Comparison of ENCODE assay signal across 1 cellular context in the genomic region with DNA sequence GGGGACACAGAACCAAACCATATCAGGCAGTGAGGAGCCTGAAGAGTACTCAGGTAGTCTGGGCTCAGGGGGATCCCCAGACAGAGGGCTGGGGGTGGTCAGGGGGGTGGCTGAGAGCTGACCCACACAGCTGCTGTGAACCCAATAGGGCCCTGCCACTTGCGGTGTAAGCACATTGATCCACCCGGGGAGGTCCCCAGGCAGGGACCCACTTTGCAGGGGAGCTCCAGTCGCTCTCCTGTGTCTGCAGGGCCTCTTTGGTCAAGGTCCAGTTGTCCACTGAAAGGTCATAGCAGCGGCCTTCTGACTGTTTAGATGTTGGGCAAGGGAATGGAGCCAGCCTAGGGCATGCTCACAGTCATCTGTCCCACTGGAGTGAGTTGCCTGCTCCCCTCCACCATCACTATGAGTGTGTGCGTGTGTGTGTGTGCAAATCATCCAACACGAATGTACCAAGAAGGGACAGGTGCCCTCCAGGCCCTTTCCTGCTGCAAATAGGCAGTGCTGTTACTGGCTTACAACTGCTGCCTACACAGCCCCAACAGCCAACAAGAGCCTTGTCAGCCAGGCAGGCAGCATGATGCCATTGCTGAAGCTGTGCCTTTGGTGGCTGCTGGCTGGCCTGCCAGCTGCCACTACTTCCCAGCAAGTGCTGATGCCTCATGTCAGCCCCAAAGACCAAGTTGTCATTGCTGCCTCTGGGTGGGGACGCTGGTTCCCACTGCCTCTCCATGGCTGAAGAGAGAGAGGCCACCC.
TF ChIP-seq lines count a peak whose summit lies in the region.

No MANE protein-coding gene starts in this region.

TF ChIP-seq in HepG2, 621 proteins besides CTCF, POLR2A, EP300 and RAD21 (continued from another document and continues in another):
- TF ChIP-seq, protein P1, sequence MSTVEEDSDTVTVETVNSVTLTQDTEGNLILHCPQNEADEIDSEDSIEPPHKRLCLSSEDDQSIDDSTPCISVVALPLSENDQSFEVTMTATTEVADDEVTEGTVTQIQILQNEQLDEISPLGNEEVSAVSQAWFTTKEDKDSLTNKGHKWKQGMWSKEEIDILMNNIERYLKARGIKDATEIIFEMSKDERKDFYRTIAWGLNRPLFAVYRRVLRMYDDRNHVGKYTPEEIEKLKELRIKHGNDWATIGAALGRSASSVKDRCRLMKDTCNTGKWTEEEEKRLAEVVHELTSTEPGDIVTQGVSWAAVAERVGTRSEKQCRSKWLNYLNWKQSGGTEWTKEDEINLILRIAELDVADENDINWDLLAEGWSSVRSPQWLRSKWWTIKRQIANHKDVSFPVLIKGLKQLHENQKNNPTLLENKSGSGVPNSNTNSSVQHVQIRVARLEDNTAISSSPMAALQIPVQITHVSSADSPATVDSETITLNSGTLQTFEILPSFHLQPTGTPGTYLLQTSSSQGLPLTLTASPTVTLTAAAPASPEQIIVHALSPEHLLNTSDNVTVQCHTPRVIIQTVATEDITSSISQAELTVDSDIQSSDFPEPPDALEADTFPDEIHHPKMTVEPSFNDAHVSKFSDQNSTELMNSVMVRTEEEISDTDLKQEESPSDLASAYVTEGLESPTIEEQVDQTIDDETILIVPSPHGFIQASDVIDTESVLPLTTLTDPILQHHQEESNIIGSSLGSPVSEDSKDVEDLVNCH (CRISPR knock-in tag; IDR thresholded peaks at IDR 0.05): no peak
- TF ChIP-seq KLF9 (CRISPR knock-in tag; IDR thresholded peaks at IDR 0.05; ENCODE audit: low read depth) (no peak), SP5 (CRISPR knock-in tag; IDR thresholded peaks at IDR 0.05; ENCODE audit: borderline replicate concordance, low read depth) (no peak), RCOR2 (CRISPR knock-in tag; IDR thresholded peaks at IDR 0.05) (no peak), ZNF709 (CRISPR knock-in tag; IDR thresholded peaks at IDR 0.05) (no peak), ARNT (IDR thresholded peaks at IDR 0.05) (no peak), TBX2 (CRISPR knock-in tag; IDR thresholded peaks at IDR 0.05; ENCODE audit: borderline replicate concordance) (no peak), DPF2 (CRISPR knock-in tag; IDR thresholded peaks at IDR 0.05; ENCODE audit: borderline replicate concordance, low read depth) (no peak), TSC22D2 (CRISPR knock-in tag; IDR thresholded peaks at IDR 0.05; ENCODE audit: borderline replicate concordance) (no peak), NAIF1 (CRISPR knock-in tag; IDR thresholded peaks at IDR 0.05; ENCODE audit: borderline replicate concordance) (no peak), ZNF644 (CRISPR knock-in tag; IDR thresholded peaks at IDR 0.05; ENCODE audit: low read depth) (peak; percentile 53; the same call in 1 of the 2 replicates), MAFF (IDR thresholded peaks at IDR 0.05; ENCODE audit: low read depth, low read length) (no peak), MED8 (CRISPR knock-in tag; IDR thresholded peaks at IDR 0.05; ENCODE audit: insufficient replicate concordance) (no peak), BORCS8-MEF2B (CRISPR knock-in tag; IDR thresholded peaks at IDR 0.05) (no peak), ZMYM2 (CRISPR knock-in tag; IDR thresholded peaks at IDR 0.05) (no peak), KLF6 (CRISPR knock-in tag; IDR thresholded peaks at IDR 0.05) (no peak), RBM22 (optimal IDR thresholded peaks at IDR 0.05; ENCODE audit: low read length) (no peak), ZNF317 (CRISPR knock-in tag; IDR thresholded peaks at IDR 0.05) (peak; percentile 95), GLI4 (CRISPR knock-in tag; IDR thresholded peaks at IDR 0.05; ENCODE audit: borderline replicate concordance) (no peak), ZNF446 (CRISPR knock-in tag; IDR thresholded peaks at IDR 0.05) (no peak), ZNF737 (CRISPR knock-in tag; IDR thresholded peaks at IDR 0.05; ENCODE audit: borderline replicate concordance) (no peak), MIER3 (CRISPR knock-in tag; IDR thresholded peaks at IDR 0.05; ENCODE audit: borderline replicate concordance) (no peak)
- TF ChIP-seq, protein P2, sequence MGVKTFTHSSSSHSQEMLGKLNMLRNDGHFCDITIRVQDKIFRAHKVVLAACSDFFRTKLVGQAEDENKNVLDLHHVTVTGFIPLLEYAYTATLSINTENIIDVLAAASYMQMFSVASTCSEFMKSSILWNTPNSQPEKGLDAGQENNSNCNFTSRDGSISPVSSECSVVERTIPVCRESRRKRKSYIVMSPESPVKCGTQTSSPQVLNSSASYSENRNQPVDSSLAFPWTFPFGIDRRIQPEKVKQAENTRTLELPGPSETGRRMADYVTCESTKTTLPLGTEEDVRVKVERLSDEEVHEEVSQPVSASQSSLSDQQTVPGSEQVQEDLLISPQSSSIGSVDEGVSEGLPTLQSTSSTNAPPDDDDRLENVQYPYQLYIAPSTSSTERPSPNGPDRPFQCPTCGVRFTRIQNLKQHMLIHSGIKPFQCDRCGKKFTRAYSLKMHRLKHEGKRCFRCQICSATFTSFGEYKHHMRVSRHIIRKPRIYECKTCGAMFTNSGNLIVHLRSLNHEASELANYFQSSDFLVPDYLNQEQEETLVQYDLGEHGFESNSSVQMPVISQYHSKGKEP (CRISPR knock-in tag; IDR thresholded peaks at IDR 0.05): no peak
- TF ChIP-seq, protein P3, sequence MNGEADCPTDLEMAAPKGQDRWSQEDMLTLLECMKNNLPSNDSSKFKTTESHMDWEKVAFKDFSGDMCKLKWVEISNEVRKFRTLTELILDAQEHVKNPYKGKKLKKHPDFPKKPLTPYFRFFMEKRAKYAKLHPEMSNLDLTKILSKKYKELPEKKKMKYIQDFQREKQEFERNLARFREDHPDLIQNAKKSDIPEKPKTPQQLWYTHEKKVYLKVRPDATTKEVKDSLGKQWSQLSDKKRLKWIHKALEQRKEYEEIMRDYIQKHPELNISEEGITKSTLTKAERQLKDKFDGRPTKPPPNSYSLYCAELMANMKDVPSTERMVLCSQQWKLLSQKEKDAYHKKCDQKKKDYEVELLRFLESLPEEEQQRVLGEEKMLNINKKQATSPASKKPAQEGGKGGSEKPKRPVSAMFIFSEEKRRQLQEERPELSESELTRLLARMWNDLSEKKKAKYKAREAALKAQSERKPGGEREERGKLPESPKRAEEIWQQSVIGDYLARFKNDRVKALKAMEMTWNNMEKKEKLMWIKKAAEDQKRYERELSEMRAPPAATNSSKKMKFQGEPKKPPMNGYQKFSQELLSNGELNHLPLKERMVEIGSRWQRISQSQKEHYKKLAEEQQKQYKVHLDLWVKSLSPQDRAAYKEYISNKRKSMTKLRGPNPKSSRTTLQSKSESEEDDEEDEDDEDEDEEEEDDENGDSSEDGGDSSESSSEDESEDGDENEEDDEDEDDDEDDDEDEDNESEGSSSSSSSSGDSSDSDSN (CRISPR knock-in tag; IDR thresholded peaks at IDR 0.05): 0 out of 2 replicates have a peak, but pooled peaks have one; percentile 34
- TF ChIP-seq, protein P4, sequence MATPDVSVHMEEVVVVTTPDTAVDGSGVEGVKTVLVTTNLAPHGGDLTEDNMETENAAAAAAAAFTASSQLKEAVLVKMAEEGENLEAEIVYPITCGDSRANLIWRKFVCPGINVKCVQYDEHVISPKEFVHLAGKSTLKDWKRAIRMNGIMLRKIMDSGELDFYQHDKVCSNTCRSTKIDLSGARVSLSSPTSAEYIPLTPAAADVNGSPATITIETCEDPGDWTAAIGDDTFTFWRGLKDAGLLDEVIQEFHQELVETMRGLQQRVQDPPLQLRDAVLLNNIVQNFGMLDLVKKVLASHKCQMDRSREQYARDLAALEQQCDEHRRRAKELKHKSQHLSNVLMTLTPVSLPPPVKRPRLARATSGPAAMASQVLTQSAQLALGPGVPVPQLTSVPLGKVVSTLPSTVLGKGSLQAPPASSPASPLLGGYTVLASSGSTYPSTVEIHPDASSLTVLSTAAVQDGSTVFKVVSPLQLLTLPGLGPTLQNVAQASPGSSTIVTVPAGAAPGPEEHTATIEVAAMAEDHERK (CRISPR knock-in tag; IDR thresholded peaks at IDR 0.05; ENCODE audit: low read depth): no peak
- TF ChIP-seq, protein P5, sequence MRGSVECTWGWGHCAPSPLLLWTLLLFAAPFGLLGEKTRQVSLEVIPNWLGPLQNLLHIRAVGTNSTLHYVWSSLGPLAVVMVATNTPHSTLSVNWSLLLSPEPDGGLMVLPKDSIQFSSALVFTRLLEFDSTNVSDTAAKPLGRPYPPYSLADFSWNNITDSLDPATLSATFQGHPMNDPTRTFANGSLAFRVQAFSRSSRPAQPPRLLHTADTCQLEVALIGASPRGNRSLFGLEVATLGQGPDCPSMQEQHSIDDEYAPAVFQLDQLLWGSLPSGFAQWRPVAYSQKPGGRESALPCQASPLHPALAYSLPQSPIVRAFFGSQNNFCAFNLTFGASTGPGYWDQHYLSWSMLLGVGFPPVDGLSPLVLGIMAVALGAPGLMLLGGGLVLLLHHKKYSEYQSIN (CRISPR knock-in tag; IDR thresholded peaks at IDR 0.05; ENCODE audit: borderline replicate concordance): no peak
- TF ChIP-seq, protein P6, sequence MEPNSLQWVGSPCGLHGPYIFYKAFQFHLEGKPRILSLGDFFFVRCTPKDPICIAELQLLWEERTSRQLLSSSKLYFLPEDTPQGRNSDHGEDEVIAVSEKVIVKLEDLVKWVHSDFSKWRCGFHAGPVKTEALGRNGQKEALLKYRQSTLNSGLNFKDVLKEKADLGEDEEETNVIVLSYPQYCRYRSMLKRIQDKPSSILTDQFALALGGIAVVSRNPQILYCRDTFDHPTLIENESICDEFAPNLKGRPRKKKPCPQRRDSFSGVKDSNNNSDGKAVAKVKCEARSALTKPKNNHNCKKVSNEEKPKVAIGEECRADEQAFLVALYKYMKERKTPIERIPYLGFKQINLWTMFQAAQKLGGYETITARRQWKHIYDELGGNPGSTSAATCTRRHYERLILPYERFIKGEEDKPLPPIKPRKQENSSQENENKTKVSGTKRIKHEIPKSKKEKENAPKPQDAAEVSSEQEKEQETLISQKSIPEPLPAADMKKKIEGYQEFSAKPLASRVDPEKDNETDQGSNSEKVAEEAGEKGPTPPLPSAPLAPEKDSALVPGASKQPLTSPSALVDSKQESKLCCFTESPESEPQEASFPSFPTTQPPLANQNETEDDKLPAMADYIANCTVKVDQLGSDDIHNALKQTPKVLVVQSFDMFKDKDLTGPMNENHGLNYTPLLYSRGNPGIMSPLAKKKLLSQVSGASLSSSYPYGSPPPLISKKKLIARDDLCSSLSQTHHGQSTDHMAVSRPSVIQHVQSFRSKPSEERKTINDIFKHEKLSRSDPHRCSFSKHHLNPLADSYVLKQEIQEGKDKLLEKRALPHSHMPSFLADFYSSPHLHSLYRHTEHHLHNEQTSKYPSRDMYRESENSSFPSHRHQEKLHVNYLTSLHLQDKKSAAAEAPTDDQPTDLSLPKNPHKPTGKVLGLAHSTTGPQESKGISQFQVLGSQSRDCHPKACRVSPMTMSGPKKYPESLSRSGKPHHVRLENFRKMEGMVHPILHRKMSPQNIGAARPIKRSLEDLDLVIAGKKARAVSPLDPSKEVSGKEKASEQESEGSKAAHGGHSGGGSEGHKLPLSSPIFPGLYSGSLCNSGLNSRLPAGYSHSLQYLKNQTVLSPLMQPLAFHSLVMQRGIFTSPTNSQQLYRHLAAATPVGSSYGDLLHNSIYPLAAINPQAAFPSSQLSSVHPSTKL (CRISPR knock-in tag; IDR thresholded peaks at IDR 0.05): no peak
- TF ChIP-seq, protein P7, sequence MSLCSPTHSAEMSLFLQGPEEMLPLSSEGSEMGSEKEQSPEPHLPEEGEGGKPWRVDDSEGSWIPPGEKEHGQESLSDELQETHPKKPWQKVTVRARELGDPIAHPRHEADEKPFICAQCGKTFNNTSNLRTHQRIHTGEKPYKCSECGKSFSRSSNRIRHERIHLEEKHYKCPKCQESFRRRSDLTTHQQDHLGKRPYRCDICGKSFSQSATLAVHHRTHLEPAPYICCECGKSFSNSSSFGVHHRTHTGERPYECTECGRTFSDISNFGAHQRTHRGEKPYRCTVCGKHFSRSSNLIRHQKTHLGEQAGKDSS (CRISPR knock-in tag; IDR thresholded peaks at IDR 0.05; ENCODE audit: borderline replicate concordance, low read depth): no peak
- TF ChIP-seq, protein P8, sequence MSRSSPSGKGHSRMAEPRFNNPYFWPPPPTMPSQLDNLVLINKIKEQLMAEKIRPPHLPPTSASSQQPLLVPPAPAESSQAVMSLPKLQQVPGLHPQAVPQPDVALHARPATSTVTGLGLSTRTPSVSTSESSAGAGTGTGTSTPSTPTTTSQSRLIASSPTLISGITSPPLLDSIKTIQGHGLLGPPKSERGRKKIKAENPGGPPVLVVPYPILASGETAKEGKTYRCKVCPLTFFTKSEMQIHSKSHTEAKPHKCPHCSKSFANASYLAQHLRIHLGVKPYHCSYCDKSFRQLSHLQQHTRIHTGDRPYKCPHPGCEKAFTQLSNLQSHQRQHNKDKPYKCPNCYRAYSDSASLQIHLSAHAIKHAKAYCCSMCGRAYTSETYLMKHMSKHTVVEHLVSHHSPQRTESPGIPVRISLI (CRISPR knock-in tag; IDR thresholded peaks at IDR 0.05; ENCODE audit: borderline replicate concordance): no peak
- TF ChIP-seq, protein P9, sequence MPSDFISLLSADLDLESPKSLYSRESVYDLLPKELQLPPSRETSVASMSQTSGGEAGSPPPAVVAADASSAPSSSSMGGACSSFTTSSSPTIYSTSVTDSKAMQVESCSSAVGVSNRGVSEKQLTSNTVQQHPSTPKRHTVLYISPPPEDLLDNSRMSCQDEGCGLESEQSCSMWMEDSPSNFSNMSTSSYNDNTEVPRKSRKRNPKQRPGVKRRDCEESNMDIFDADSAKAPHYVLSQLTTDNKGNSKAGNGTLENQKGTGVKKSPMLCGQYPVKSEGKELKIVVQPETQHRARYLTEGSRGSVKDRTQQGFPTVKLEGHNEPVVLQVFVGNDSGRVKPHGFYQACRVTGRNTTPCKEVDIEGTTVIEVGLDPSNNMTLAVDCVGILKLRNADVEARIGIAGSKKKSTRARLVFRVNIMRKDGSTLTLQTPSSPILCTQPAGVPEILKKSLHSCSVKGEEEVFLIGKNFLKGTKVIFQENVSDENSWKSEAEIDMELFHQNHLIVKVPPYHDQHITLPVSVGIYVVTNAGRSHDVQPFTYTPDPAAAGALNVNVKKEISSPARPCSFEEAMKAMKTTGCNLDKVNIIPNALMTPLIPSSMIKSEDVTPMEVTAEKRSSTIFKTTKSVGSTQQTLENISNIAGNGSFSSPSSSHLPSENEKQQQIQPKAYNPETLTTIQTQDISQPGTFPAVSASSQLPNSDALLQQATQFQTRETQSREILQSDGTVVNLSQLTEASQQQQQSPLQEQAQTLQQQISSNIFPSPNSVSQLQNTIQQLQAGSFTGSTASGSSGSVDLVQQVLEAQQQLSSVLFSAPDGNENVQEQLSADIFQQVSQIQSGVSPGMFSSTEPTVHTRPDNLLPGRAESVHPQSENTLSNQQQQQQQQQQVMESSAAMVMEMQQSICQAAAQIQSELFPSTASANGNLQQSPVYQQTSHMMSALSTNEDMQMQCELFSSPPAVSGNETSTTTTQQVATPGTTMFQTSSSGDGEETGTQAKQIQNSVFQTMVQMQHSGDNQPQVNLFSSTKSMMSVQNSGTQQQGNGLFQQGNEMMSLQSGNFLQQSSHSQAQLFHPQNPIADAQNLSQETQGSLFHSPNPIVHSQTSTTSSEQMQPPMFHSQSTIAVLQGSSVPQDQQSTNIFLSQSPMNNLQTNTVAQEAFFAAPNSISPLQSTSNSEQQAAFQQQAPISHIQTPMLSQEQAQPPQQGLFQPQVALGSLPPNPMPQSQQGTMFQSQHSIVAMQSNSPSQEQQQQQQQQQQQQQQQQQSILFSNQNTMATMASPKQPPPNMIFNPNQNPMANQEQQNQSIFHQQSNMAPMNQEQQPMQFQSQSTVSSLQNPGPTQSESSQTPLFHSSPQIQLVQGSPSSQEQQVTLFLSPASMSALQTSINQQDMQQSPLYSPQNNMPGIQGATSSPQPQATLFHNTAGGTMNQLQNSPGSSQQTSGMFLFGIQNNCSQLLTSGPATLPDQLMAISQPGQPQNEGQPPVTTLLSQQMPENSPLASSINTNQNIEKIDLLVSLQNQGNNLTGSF (CRISPR knock-in tag; IDR thresholded peaks at IDR 0.05): no peak
- TF ChIP-seq, protein P10, sequence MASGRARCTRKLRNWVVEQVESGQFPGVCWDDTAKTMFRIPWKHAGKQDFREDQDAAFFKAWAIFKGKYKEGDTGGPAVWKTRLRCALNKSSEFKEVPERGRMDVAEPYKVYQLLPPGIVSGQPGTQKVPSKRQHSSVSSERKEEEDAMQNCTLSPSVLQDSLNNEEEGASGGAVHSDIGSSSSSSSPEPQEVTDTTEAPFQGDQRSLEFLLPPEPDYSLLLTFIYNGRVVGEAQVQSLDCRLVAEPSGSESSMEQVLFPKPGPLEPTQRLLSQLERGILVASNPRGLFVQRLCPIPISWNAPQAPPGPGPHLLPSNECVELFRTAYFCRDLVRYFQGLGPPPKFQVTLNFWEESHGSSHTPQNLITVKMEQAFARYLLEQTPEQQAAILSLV (CRISPR knock-in tag; IDR thresholded peaks at IDR 0.05; ENCODE audit: borderline replicate concordance): no peak
